10 cellular contexts compared by ENCODE assay signal in the genomic region with DNA sequence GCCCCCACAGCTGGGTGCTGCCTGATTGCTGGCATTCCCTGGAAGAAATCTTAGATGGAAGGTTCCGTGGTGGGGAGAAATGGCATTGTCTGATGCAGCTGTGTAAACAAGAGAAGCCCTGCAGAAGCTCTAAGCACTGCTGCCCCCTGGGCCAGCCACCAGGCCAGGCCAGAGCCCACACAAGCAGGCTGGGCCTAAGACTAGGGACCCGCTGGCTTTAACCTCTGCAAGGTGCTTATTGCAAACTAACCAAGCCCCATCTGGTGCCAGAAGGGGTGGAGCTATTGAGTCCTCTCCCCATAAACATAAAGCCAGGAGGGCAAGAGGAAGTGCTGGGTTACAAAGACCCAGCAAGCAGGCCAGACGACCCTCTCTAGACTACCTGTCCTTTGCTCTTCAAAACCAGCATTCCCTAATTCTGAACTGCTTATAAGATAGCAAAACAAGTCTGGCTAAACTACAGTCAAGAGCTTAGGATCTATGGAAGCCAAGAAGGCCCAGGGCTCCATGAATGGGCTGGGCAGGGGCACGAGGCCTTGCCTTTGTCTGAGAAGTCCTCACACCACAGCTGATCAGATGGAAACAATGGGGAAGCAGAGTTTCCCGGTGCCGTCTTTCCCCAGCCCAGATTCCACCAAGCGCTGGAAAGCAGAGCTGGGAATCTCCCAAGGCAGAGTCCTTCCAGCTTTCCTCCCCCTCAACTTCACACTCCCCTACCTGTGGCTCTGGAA.
DNase-seq lines count a peak whose midpoint lies in the region; ATAC-seq lines count a peak whose summit lies in the region.
"Had no signal": no experiment of that assay in that cellular context is flagged by ENCODE, and none has a peak within 500 bp of the region (broad histone marks: within the 10 kb centered on the region; RNA-seq: fewer than 3 reads in every experiment).

No MANE protein-coding gene starts in this region.

- peak; percentile 13 to 66 for DNase-seq in NCI-H2081 (lab: John Stamatoyannopoulos, UW)
- DNase-seq in NCI-H2081 treated with DMSO at 0.1 percent for 48 hours (lab: John Stamatoyannopoulos, UW) = no peak
- peak; percentile 81 for DNase-seq in NCI-H2196 treated with DMSO at 0.1 percent for 48 hours (lab: John Stamatoyannopoulos, UW; ENCODE audit: unreplicated experiment)
- peak; percentile 32 for DNase-seq in smooth muscle cell of the brain vasculature (ENCODE audit: low read depth, low spot score)
- DNase-seq in amygdala (lab: John Stamatoyannopoulos, UW) = no peak

- ATAC-seq in GM21367 (IDR thresholded peaks at IDR 0.05; ENCODE audit: unreplicated experiment) (no peak), HG03175 (IDR thresholded peaks at IDR 0.05; ENCODE audit: unreplicated experiment) (no peak)
- ATAC-seq: psoas muscle had no signal

- peak overlapping the region; percentile 39 for H3K27ac ChIP-seq in cingulate gyrus (ENCODE audit: low read depth, low read length)
- H3K27ac ChIP-seq: A549, psoas muscle had no signal

Comparison
In these comparisons a context has a peak if more than half of its experiments do, and no peak if none do; other contexts are left out.
1. DNase-seq: peak in NCI-H2081 (2 of 2), NCI-H2196 treated with DMSO at 0.1 percent for 48 hours (single experiment) and smooth muscle cell of the brain vasculature (single experiment); none in NCI-H2081 treated with DMSO at 0.1 percent for 48 hours (single experiment) and amygdala (0 of 56).